In the genomic region with DNA sequence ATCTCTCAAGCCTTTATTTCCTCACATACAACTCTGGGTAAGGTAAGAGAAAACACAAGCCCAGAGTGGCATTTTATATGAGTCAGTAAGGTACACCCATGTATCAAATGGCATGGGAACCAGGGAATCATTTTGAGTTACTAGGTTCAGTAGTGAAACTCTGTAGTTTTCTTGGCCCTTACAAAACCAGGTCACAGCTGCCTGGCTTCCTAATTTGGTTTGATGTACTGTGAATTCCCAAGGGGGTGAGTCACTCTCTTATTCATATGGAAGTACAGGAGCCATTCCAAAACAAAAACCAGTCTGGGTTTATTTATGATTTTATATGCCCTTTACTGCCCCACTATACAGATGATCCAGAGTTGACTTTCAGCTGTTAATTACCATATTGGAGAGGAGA, we compare ENCODE assay signal across 8 cellular contexts.
DNase-seq lines count a peak whose midpoint lies in the region; ATAC-seq and TF ChIP-seq lines count a peak whose summit lies in the region.

No MANE protein-coding gene starts in this region.

- TF ChIP-seq POLR2A in esophagus squamous epithelium (IDR thresholded peaks at IDR 0.05), result no peak

- peaks cover 0 to 17% (median 8%) of the 10 kb centered on the region in 3 donors for H3K4me1 ChIP-seq in esophagus squamous epithelium

- DNase-seq in GM12865 (ENCODE audit: low read depth) (peak; percentile 37), NCI-H2171 treated with DMSO at 0.1 percent for 48 hours (lab: John Stamatoyannopoulos, UW) (peak; percentile 46), esophagus squamous epithelium (lab: John Stamatoyannopoulos, UW) (no peak), sciatic nerve (ENCODE audit: low spot score) (no peak), RPMI8226 (no peak), globus pallidus (ENCODE audit: low spot score) (no peak), GOT3 (lab: John Stamatoyannopoulos, UW) (no peak)

- H3K36me3 ChIP-seq in esophagus squamous epithelium, result no peaks in the 10 kb centered on the region

- ATAC-seq in sciatic nerve, result peak; percentile 52
- no peak for ATAC-seq in HG03045 (IDR thresholded peaks at IDR 0.05; ENCODE audit: unreplicated experiment)

- H3K27ac ChIP-seq in esophagus squamous epithelium, result peak overlapping the region in 3 of 4 donors; percentile 34 to 38 (median 36)

- no peak for TF ChIP-seq CTCF in GM12865 (IDR thresholded peaks at IDR 0.05; ENCODE audit: insufficient read depth, low read depth, low read length, missing control alignments)
- no peak for TF ChIP-seq CTCF in esophagus squamous epithelium (IDR thresholded peaks at IDR 0.05)

- no peaks in the 10 kb centered on the region for H3K9me3 ChIP-seq in esophagus squamous epithelium

- no peak overlapping the region for H3K4me3 ChIP-seq in GM12865 (ENCODE audit: low read depth, low read length)
- no peak overlapping the region for H3K4me3 ChIP-seq in esophagus squamous epithelium

- H3K27me3 ChIP-seq in esophagus squamous epithelium, result no peaks in the 10 kb centered on the region

- intact Hi-C loops in esophagus squamous epithelium (cut with DNase I) (no loop called here), sciatic nerve (cut with DNase I) (no loop called here)

Comparison
In these comparisons a context has a peak if more than half of its experiments do, and no peak if none do; other contexts are left out.
1. DNase-seq: peak in GM12865 (single experiment) and NCI-H2171 treated with DMSO at 0.1 percent for 48 hours (single experiment); none in esophagus squamous epithelium (single experiment), sciatic nerve (single experiment), RPMI8226 (single experiment), globus pallidus (single experiment) and GOT3 (single experiment).